ENCODE assay signal across 11 cellular contexts in the genomic region with DNA sequence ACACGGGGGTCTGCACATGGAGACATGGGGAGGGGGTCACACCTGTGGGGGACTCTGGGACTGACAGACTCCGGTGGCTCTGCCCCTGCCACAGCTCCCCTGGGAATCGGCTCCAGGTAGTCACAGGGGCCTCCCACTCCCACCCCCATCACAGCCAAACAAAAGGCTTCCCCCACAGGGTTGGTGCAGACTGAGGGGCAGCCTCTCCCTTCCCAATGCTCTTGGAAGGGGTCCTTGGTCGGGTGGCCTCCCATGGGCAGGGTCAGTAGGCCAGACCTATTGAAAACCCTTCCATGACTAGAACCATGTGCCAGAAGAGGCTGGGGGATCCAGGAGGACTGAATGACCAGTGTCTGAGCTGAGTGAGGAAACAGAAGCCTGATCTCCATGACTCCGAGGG. TPM values are rescaled to one million over a fixed set of nuclear protein-coding genes. Genes with fewer than 3 reads are reported as not detected.
DNase-seq lines count a peak whose midpoint lies in the region; ATAC-seq and TF ChIP-seq lines count a peak whose summit lies in the region.
"Had no signal": no experiment of that assay in that cellular context is flagged by ENCODE, and none has a peak within 500 bp of the region (broad histone marks: within the 10 kb centered on the region; RNA-seq: fewer than 3 reads in every experiment).

No MANE protein-coding gene starts in this region.

- ATAC-seq in CD4-positive, CD25-positive, alpha-beta regulatory T cell (ENCODE audit: low read depth in 2 of 2), result no peak
- ATAC-seq in GM19452 (IDR thresholded peaks at IDR 0.05; ENCODE audit: unreplicated experiment) (no peak), GM21576 (IDR thresholded peaks at IDR 0.05; ENCODE audit: unreplicated experiment) (no peak)

- H3K4me1 ChIP-seq in CD4-positive, CD25-positive, alpha-beta regulatory T cell (ENCODE audit: control insufficient read depth, insufficient read depth, low read length, poor library complexity, severe bottlenecking), result peaks cover 87% of the 10 kb centered on the region
- H3K4me1 ChIP-seq in OCI-LY1 (ENCODE audit: insufficient read depth, low read length, severe bottlenecking), result peaks cover 82% of the 10 kb centered on the region
- H3K4me1 ChIP-seq in colonic mucosa, result peaks cover 16% of the 10 kb centered on the region
- H3K4me1 ChIP-seq in neutrophil (ENCODE audit: control insufficient read depth in 1 of 2, insufficient read depth in 1 of 2, low read depth in 1 of 2, low read length in 1 of 2), result peaks cover 98 to 100% of the 10 kb centered on the region in 2 experiments

- no peak overlapping the region for H2AFZ ChIP-seq in OCI-LY1 (ENCODE audit: low read length)

- in situ Hi-C loops in KBM-7 (cut with MboI; ENCODE audit: low pct_unique_long_range_greater_than_20kb, low sequenced_read_pairs), result no loop called here

- no peaks in the 10 kb centered on the region for H3K9me3 Mint-ChIP-seq in CD4-positive, CD25-positive, alpha-beta regulatory T cell

- H3K9me3 ChIP-seq in CD4-positive, CD25-positive, alpha-beta regulatory T cell (ENCODE audit: control insufficient read depth in 2 of 2, low read length in 2 of 2), result no peaks in the 10 kb centered on the region
- H3K9me3 ChIP-seq in OCI-LY1 (ENCODE audit: low read length) (no peaks in the 10 kb centered on the region), colonic mucosa (no peaks in the 10 kb centered on the region), neutrophil (no peaks in the 10 kb centered on the region)
- H3K9me3 ChIP-seq: testis had no signal

- no peaks in the 10 kb centered on the region for H3K27me3 ChIP-seq in CD4-positive, CD25-positive, alpha-beta regulatory T cell (ENCODE audit: control insufficient read depth, insufficient read depth, low read length)
- H3K27me3 ChIP-seq in OCI-LY1 (ENCODE audit: insufficient read depth, low read length) (no peaks in the 10 kb centered on the region), colonic mucosa (no peaks in the 10 kb centered on the region), neutrophil (no peaks in the 10 kb centered on the region)
- H3K27me3 ChIP-seq: foreskin keratinocyte, testis had no signal

- H3K36me3 ChIP-seq in CD4-positive, CD25-positive, alpha-beta regulatory T cell (ENCODE audit: control insufficient read depth, insufficient read depth, low read length), result no peaks in the 10 kb centered on the region
- H3K36me3 ChIP-seq in OCI-LY1 (ENCODE audit: insufficient read depth, low read length) (no peaks in the 10 kb centered on the region), colonic mucosa (no peaks in the 10 kb centered on the region), neutrophil (no peaks in the 10 kb centered on the region)

- intact Hi-C loops in colonic mucosa (cut with DNase I), result no loop called here

- H3K79me2 ChIP-seq in OCI-LY1 (ENCODE audit: insufficient read depth, low read length), result no peaks in the 10 kb centered on the region

- no peak for TF ChIP-seq CTCF in OCI-LY1 (IDR thresholded peaks at IDR 0.05; ENCODE audit: low read length)
- TF ChIP-seq CTCF in colonic mucosa (IDR thresholded peaks at IDR 0.05), result no peak
- no peak for TF ChIP-seq CTCF in neutrophil (IDR thresholded peaks at IDR 0.05)

- H3K4me2 ChIP-seq in OCI-LY1 (ENCODE audit: low read length), result peak overlapping the region; percentile 0; the same call in 1 of the 2 replicates

- H4K20me1 ChIP-seq in OCI-LY1 (ENCODE audit: insufficient read depth, low read length), result no peaks in the 10 kb centered on the region

- peak overlapping the region; percentile 73 to 88 (median 84) for H3K4me3 Mint-ChIP-seq in CD4-positive, CD25-positive, alpha-beta regulatory T cell

- DNase-seq in CD4-positive, CD25-positive, alpha-beta regulatory T cell, result no peak
- no peak for DNase-seq in colonic mucosa
- no peak for DNase-seq in KBM-7
- no peak for DNase-seq in NCI-H2081 (lab: John Stamatoyannopoulos, UW)
- DNase-seq: COR-L47, foreskin keratinocyte had no signal

- H3K4me1 Mint-ChIP-seq in CD4-positive, CD25-positive, alpha-beta regulatory T cell, result peaks cover 5 to 98% (median 69%) of the 10 kb centered on the region in 4 donors

- peak overlapping the region; percentile 88 to 93 (median 91) for H3K27ac Mint-ChIP-seq in CD4-positive, CD25-positive, alpha-beta regulatory T cell

- H3K36me3 Mint-ChIP-seq in CD4-positive, CD25-positive, alpha-beta regulatory T cell, result no peaks in the 10 kb centered on the region

- no peaks in the 10 kb centered on the region for H3K27me3 Mint-ChIP-seq in CD4-positive, CD25-positive, alpha-beta regulatory T cell

- H3K9ac ChIP-seq in OCI-LY1 (ENCODE audit: low read length), result no peak overlapping the region
- peak overlapping the region in 1 of 2 donors; percentile 38 for H3K9ac ChIP-seq in colonic mucosa (ENCODE audit: low read depth in 2 of 2, low read length in 2 of 2)

- no peaks in the 10 kb centered on the region for H3F3A ChIP-seq in OCI-LY1 (ENCODE audit: insufficient read depth, low read length)

- H3K9me2 ChIP-seq in OCI-LY1 (ENCODE audit: low read depth, low read length), result no peaks in the 10 kb centered on the region

- H3K4me3 ChIP-seq in CD4-positive, CD25-positive, alpha-beta regulatory T cell (ENCODE audit: low read depth, low read length), result peak overlapping the region; percentile 45
- no peak overlapping the region for H3K4me3 ChIP-seq in OCI-LY1 (ENCODE audit: low read depth, low read length, poor library complexity, severe bottlenecking)
- H3K4me3 ChIP-seq in colonic mucosa, result no peak overlapping the region
- peak overlapping the region; percentile 38 to 76 for H3K4me3 ChIP-seq in neutrophil (ENCODE audit: low read depth in 1 of 2, low read length in 1 of 2)
- H3K4me3 ChIP-seq: testis had no signal

- H3K27ac ChIP-seq in CD4-positive, CD25-positive, alpha-beta regulatory T cell (ENCODE audit: insufficient read depth, low read length, poor library complexity, severe bottlenecking), result peak overlapping the region; percentile 73
- H3K27ac ChIP-seq in OCI-LY1 (ENCODE audit: low read depth, low read length, poor library complexity, severe bottlenecking) (peak overlapping the region; percentile 81), colonic mucosa (peak overlapping the region; percentile 73), neutrophil (peak overlapping the region; percentile 98)
- H3K27ac ChIP-seq: foreskin keratinocyte had no signal

RNA-seq across cellular contexts. Expression of a gene that starts 28.7 kb away (rescaled TPM):
- total RNA-seq in CD4-positive, CD25-positive, alpha-beta regulatory T cell, result 8.2 TPM
- polyA plus RNA-seq in CD4-positive, CD25-positive, alpha-beta regulatory T cell, result 1 to 10 TPM; 5.1 to 8.8 (median 7.7) TPM
- total RNA-seq in colonic mucosa, result 10 to 100 TPM; 11.9 to 17.0 TPM

RNA-seq across cellular contexts. Expression of a gene that starts 31.1 kb away (rescaled TPM):
- 48.2 TPM for total RNA-seq in CD4-positive, CD25-positive, alpha-beta regulatory T cell
- polyA plus RNA-seq in CD4-positive, CD25-positive, alpha-beta regulatory T cell, result 100 to 1,000 TPM; 157 to 242 (median 168) TPM
- total RNA-seq in colonic mucosa, result 10 to 100 TPM; 41.5 to 58.4 TPM

RNA-seq across cellular contexts. Expression of a gene that starts 45.0 kb away (rescaled TPM):
- 3.2 TPM for total RNA-seq in CD4-positive, CD25-positive, alpha-beta regulatory T cell
- 1 to 10 TPM in 2 of 4 donors, under 1 TPM in 2; 0.26 to 1.7 (median 0.96) TPM for polyA plus RNA-seq in CD4-positive, CD25-positive, alpha-beta regulatory T cell
- total RNA-seq in colonic mucosa, result 1 to 10 TPM; 5.1 to 9.4 TPM

RNA-seq across cellular contexts. Expression of a gene that starts 58.0 kb away (rescaled TPM):
- total RNA-seq in CD4-positive, CD25-positive, alpha-beta regulatory T cell, result 0.49 TPM
- not detected for polyA plus RNA-seq in CD4-positive, CD25-positive, alpha-beta regulatory T cell
- total RNA-seq in colonic mucosa, result not detected
- total RNA-seq: foreskin keratinocyte had no signal
- polyA plus RNA-seq: foreskin keratinocyte had no signal

Comparison
In these comparisons a context has a peak if more than half of its experiments do, and no peak if none do; other contexts are left out.
1. H3K4me3 ChIP-seq: peak in CD4-positive, CD25-positive, alpha-beta regulatory T cell (single experiment) and neutrophil (2 of 2); none in OCI-LY1 (single experiment) and colonic mucosa (single experiment).
2. Peak in every context shown above with its lines, with median percentiles within 50 percentile points of each other: H3K27ac ChIP-seq.